In the genomic region with DNA sequence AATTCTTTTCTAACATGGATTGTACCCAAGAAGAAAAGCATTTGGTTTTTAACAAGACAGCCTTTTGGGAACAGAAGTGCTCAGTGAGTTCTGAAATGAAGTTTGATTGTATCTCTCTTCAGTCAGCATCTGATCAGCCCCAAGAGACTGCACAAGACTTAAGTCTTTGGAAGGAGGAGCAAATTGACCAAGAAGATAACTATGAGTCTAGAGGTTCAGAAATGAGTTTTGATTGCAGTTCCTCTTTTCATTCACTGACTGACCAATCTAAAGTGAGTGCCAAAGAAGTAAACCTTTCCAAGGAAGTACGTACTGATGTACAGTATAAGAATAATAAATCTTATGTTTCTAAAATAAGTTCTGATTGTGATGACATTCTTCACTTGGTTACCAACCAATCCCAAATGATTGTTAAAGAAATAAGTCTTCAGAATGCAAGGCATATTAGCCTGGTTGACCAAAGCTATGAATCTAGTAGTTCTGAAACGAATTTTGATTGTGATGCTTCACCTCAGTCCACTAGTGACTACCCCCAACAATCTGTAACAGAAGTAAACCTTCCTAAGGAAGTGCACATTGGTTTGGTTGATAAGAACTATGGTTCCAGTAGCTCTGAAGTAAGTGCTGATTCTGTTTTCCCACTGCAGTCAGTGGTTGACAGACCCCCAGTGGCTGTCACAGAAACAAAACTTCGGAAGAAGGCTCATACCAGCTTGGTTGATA, we compare ENCODE assay signal across 25 cellular contexts.
DNase-seq lines count a peak whose midpoint lies in the region; ATAC-seq, FAIRE-seq and TF ChIP-seq lines count a peak whose summit lies in the region.
"Had no signal": no experiment of that assay in that cellular context is flagged by ENCODE, and none has a peak within 500 bp of the region (broad histone marks: within the 10 kb centered on the region; RNA-seq: fewer than 3 reads in every experiment).

No MANE protein-coding gene starts in this region.

- H3K36me3 Mint-ChIP-seq in activated naive CD4-positive, alpha-beta T cell treated with anti-CD3 and anti-CD28 coated beads, Interleukin-2, amount 10 ng/mL, durations not matched to agents 7 days and 5 days = peaks cover 8% of the 10 kb centered on the region

- no peaks in the 10 kb centered on the region for H3K9me3 Mint-ChIP-seq in activated naive CD4-positive, alpha-beta T cell treated with anti-CD3 and anti-CD28 coated beads, Interleukin-2, amount 10 ng/mL, durations not matched to agents 7 days and 5 days
- H3K9me3 Mint-ChIP-seq: memory B cell had no signal

- no peak overlapping the region for H3K4me3 Mint-ChIP-seq in activated naive CD4-positive, alpha-beta T cell treated with anti-CD3 and anti-CD28 coated beads, Interleukin-2, amount 10 ng/mL, durations not matched to agents 7 days and 5 days
- H3K4me3 Mint-ChIP-seq: activated naive CD4-positive, alpha-beta T cell treated with anti-CD3 and anti-CD28 coated beads, Interleukin-2, amount 50 U/mL, for 24 hours; memory B cell; natural killer cell treated with Interleukin-12 subunit alpha and Interleukin-12 subunit beta and Interleukin-15 and Interleukin-18, amount 100 ng/mL, for 72 hours had no signal

- H3K4me3 ChIP-seq in GM12865 (ENCODE audit: low read depth, low read length) = no peak overlapping the region
- H3K4me3 ChIP-seq: A549, heart left ventricle, smooth muscle cell, upper lobe of right lung had no signal

- ATAC-seq in HG02610 (IDR thresholded peaks at IDR 0.05; ENCODE audit: unreplicated experiment) (peak; percentile 90), HG03378 (IDR thresholded peaks at IDR 0.05; ENCODE audit: unreplicated experiment) (peak; percentile 60), SK-N-SH treated with all-trans-retinoic acid at 6 μM for 48 hours (no peak)
- ATAC-seq: A549; heart left ventricle; natural killer cell treated with Interleukin-12 subunit alpha and Interleukin-12 subunit beta and Interleukin-15 and Interleukin-18, amount 100 ng/mL, for 72 hours; upper lobe of right lung had no signal

- FAIRE-seq in GM19239 (lab: Jason Lieb, UNC) = peak; percentile 37
- FAIRE-seq: A549, islet of Langerhans had no signal

- H3K4me1 Mint-ChIP-seq in activated naive CD4-positive, alpha-beta T cell treated with anti-CD3 and anti-CD28 coated beads, Interleukin-2, amount 10 ng/mL, durations not matched to agents 7 days and 5 days = no peaks in the 10 kb centered on the region
- H3K4me1 Mint-ChIP-seq: activated naive CD4-positive, alpha-beta T cell treated with anti-CD3 and anti-CD28 coated beads, Interleukin-2, amount 50 U/mL, for 24 hours had no signal

- H3K27me3 Mint-ChIP-seq in activated naive CD4-positive, alpha-beta T cell treated with anti-CD3 and anti-CD28 coated beads, Interleukin-2, amount 10 ng/mL, durations not matched to agents 7 days and 5 days = no peaks in the 10 kb centered on the region
- H3K27me3 Mint-ChIP-seq: activated naive CD4-positive, alpha-beta T cell treated with anti-CD3 and anti-CD28 coated beads, Interleukin-2, amount 50 U/mL, for 24 hours; memory B cell; natural killer cell treated with Interleukin-12 subunit alpha and Interleukin-12 subunit beta and Interleukin-15 and Interleukin-18, amount 100 ng/mL, for 72 hours; progenitor cell of endocrine pancreas had no signal

- DNase-seq in GM12865 (ENCODE audit: low read depth) = peak; percentile 13
- DNase-seq in GM19239 (ENCODE audit: insufficient read length, low spot score) = no peak
- DNase-seq in activated T-cell treated with anti-CD3 and anti-CD28 coated beads, Interleukin-2, amount 50 U/mL, for 1 hour = no peak
- no peak for DNase-seq in activated naive CD4-positive, alpha-beta T cell treated with anti-CD3 and anti-CD28 coated beads, Interleukin-2, amount 10 ng/mL, durations not matched to agents 7 days and 5 days
- DNase-seq in stimulated activated naive CD4-positive, alpha-beta T cell (lab: John Stamatoyannopoulos, UW) = no peak
- DNase-seq: activated CD4-positive, alpha-beta T cell treated with anti-CD3 and anti-CD28 coated beads for 48 hours; DMS79; heart left ventricle; Karpas-422; NCI-H1694; NCI-H510A; SIG-M5; stimulated activated naive CD4-positive, alpha-beta T cell treated with Interleukin-2 at 50 U/mL for 16 hours; T1000; upper lobe of right lung had no signal

- no peak for TF ChIP-seq CTCF in GM12865 (IDR thresholded peaks at IDR 0.05; ENCODE audit: insufficient read depth, low read depth, low read length, missing control alignments)

- CTCF ChIA-PET in activated naive CD4-positive, alpha-beta T cell treated with anti-CD3 and anti-CD28 coated beads, Interleukin-2, amount 10 ng/mL, durations not matched to agents 7 days and 5 days (lab: Charles Lee) = no interaction called here

- H3K27ac Mint-ChIP-seq in activated naive CD4-positive, alpha-beta T cell treated with anti-CD3 and anti-CD28 coated beads, Interleukin-2, amount 10 ng/mL, durations not matched to agents 7 days and 5 days = no peak overlapping the region
- H3K27ac Mint-ChIP-seq: activated naive CD4-positive, alpha-beta T cell treated with anti-CD3 and anti-CD28 coated beads, Interleukin-2, amount 50 U/mL, for 24 hours; memory B cell; natural killer cell treated with Interleukin-12 subunit alpha and Interleukin-12 subunit beta and Interleukin-15 and Interleukin-18, amount 100 ng/mL, for 72 hours; progenitor cell of endocrine pancreas had no signal

TF ChIP-seq in SK-N-SH treated with all-trans-retinoic acid at 6 μM for 48 hours, 23 proteins besides CTCF, POLR2A, EP300 and RAD21:
- TF ChIP-seq TCF4 (CRISPR knock-in tag; IDR thresholded peaks at IDR 0.05; ENCODE audit: borderline replicate concordance) = no peak
- TF ChIP-seq SNAI2 (CRISPR knock-in tag; IDR thresholded peaks at IDR 0.05) = no peak
